Comparison of ENCODE assay signal across 8 cellular contexts in the genomic region with DNA sequence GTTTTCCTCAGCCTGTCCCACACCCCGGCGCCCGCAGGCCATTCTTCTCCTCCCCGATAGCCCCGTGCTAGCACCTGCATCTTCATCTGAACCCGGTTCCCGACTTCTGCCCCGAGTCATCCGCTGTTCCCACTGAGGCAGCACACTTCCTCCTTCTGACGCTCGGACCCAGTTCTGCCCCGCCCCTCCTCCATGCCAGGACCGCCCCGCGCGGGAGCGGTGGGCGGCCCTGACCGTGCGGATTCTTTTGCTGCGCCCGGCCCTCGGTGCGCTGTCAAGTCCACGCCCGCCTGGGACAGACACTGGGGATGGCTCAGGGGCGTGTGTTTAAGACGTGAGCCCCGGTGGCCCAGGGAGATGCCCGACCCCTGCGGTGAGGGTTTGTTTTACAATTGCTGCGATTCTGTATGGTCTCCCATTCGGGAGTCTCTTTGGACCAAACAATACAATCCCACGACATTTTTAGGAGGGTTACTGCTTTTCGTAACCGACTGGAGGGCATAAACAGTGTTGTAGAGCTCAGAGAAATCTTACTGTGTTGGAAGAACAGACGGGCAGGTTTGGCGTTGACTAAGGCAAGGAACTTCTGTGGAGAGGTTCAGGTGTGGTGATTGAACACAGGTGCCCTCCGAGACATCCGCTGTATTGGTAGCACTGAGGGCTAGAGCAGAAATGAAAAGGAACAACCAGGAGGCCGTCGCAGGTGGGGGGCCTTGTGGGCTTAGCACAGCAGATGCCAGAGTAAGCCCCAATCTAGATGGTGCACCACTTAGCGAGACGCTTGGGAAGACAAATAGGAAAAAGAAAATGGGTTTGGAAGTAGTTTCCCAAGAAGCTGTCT. TPM values are rescaled to one million over a fixed set of nuclear protein-coding genes. Genes with fewer than 3 reads are reported as not detected.
DNase-seq lines count a peak whose midpoint lies in the region; ATAC-seq, FAIRE-seq and TF ChIP-seq lines count a peak whose summit lies in the region.

No MANE protein-coding gene starts in this region.

- DNase-seq in A549 (ENCODE audit: low read depth in 1 of 2, low spot score in 1 of 2) (peak; percentile 68 to 85), NCI-H2107 treated with DMSO at 0.1 percent for 48 hours (lab: John Stamatoyannopoulos, UW; ENCODE audit: unreplicated experiment) (peak; percentile 22), caudate nucleus (lab: John Stamatoyannopoulos, UW) (peak in 52 of 61 donors; percentile 43 to 82 (median 68)), kidney (peak; percentile 95)
- DNase-seq in activated CD4-positive, CD25-positive, alpha-beta regulatory T cell (lab: John Stamatoyannopoulos, UW) = peak; percentile 33 to 49 (median 38)
- peak; percentile 31 to 54 for DNase-seq in stimulated activated CD4-positive, alpha-beta T cell treated with anti-CD3 and anti-CD28 coated beads, Interleukin-15, amount 100 ng/mL, for 1 hour (ENCODE audit: low read depth in 1 of 2, low spot score in 1 of 2)

- no peaks in the 10 kb centered on the region for H3K36me3 ChIP-seq in kidney (ENCODE audit: control insufficient read depth in 1 of 2, insufficient read depth in 2 of 2, low read length in 2 of 2)

- CTCF ChIA-PET in A549 (lab: Yijun Ruan, JAX) = no interaction called here

- peak overlapping the region; percentile 84 for H3K4me2 ChIP-seq in A549

- H3K4me1 ChIP-seq in A549 = peaks cover 12% of the 10 kb centered on the region
- H3K4me1 ChIP-seq in kidney (ENCODE audit: control insufficient read depth in 1 of 2, insufficient read depth in 1 of 2, low read depth in 1 of 2, low read length in 2 of 2) = peaks cover 3 to 21% of the 10 kb centered on the region in 2 donors

- peak; percentile 81 to 89 for ATAC-seq in A549
- ATAC-seq in GM18508 (IDR thresholded peaks at IDR 0.05; ENCODE audit: insufficient read depth, unreplicated experiment) = peak; percentile 23
- ATAC-seq in HG02973 (IDR thresholded peaks at IDR 0.05; ENCODE audit: unreplicated experiment) = peak; percentile 52

- TF ChIP-seq POLR2A in A549 (IDR thresholded peaks at IDR 0.05; ENCODE audit: low read length) = no peak

- TF ChIP-seq CTCF in A549 (IDR thresholded peaks at IDR 0.05) (no peak), kidney (IDR thresholded peaks at IDR 0.05; ENCODE audit: borderline replicate concordance, extremely low read depth, insufficient read depth) (no peak)

- H3K4me3 ChIP-seq in A549 (peak overlapping the region; percentile 79), kidney (ENCODE audit: low read length in 2 of 2) (peak overlapping the region; percentile 80 to 93)

- FAIRE-seq in A549 (lab: Jason Lieb, UNC) (no peak), kidney (lab: Jason Lieb, UNC) (no peak)

- no peak for TF ChIP-seq EP300 in A549 (IDR thresholded peaks at IDR 0.05)

- no peak for TF ChIP-seq RAD21 in A549 (conservative IDR thresholded peaks at IDR 0.05 in 1 of 2, IDR thresholded peaks at IDR 0.05 in 1 of 2)

- H3K9me3 ChIP-seq in A549 (no peaks in the 10 kb centered on the region), kidney (ENCODE audit: control insufficient read depth in 1 of 2, low read length in 2 of 2) (no peaks in the 10 kb centered on the region)

- POLR2A ChIA-PET in A549 (lab: Yijun Ruan, JAX) = interaction anchor here (1.0 to 1.1 kb wide), 2 partner anchors 17 to 23 kb away, joined by 4 to 5 read pairs; no protein-coding TSS in a partner anchor

- intact Hi-C loops in kidney (cut with DNase I) = no loop called here

- 22% methylated on average over 26 of the region's 44 CpGs for WGBS in A549 (ENCODE audit: missing lambda C conversion rate)

- H3K27ac ChIP-seq in A549 = peak overlapping the region; percentile 94 to 99
- H3K27ac ChIP-seq in caudate nucleus (ENCODE audit: low read depth, low read length) = peak overlapping the region; percentile 93
- H3K27ac ChIP-seq in kidney (ENCODE audit: low read depth in 2 of 2, low read length in 2 of 2) = peak overlapping the region; percentile 93 to 98

- peak overlapping the region; percentile 57 to 90 for H3K9ac ChIP-seq in kidney (ENCODE audit: low read length in 2 of 2)

TF ChIP-seq in A549, 52 proteins besides CTCF, POLR2A, EP300 and RAD21:
- TF ChIP-seq HMGXB4 (CRISPR knock-in tag; IDR thresholded peaks at IDR 0.05; ENCODE audit: borderline replicate concordance) (no peak), SREBF2 (IDR thresholded peaks at IDR 0.05) (no peak), FOSL2 (IDR thresholded peaks at IDR 0.05) (no peak), FOSL2 (CRISPR knock-in tag; IDR thresholded peaks at IDR 0.05) (no peak), FOSB (CRISPR knock-in tag; IDR thresholded peaks at IDR 0.05) (no peak), CEBPB (IDR thresholded peaks at IDR 0.05) (no peak), BCL3 (IDR thresholded peaks at IDR 0.05) (no peak), PHF8 (IDR thresholded peaks at IDR 0.05; ENCODE audit: borderline replicate concordance, low read depth) (no peak), POLR2AphosphoS2 (conservative IDR thresholded peaks at IDR 0.05; ENCODE audit: low read length) (no peak), ZC3H11A (IDR thresholded peaks at IDR 0.05) (no peak)

RNA-seq across cellular contexts. Expression of gene PTPN23, which starts 0.7 kb away (rescaled TPM):
- polyA plus RNA-seq in A549 (2011; rRNA removed) = 1.5 and 3.1 TPM in 2 replicates
- polyA plus RNA-seq in A549 (2012; cell fraction: cytosol; rRNA removed) = 4.2 and 6.5 TPM in 2 replicates
- 23.9 and 26.4 TPM in 2 replicates for polyA plus RNA-seq in A549 (2012; cell fraction: nucleus; rRNA removed)
- 16.8 to 21.3 TPM (median 17.3 TPM) in 3 replicates for polyA plus RNA-seq in A549 (2017; fragmentation: RNase III; extraction: RNeasy Plus Mini Kit Qiagen cat#74134 plus additional on column Dnase treatment)
- 12.0 and 15.8 TPM in 2 replicates for polyA minus RNA-seq in A549 (2011; rRNA and poly(A)+ RNA removed)
- total RNA-seq in kidney = 48.5 TPM
- polyA plus RNA-seq in kidney (ENCODE audit: insufficient read depth, low read depth, low replicate concordance) = 12.6 TPM

Comparison
In these comparisons a context has a peak if more than half of its experiments do, and no peak if none do; other contexts are left out.
1. Peak in every context shown above with its lines: DNase-seq, ATAC-seq, H3K4me3 ChIP-seq and H3K27ac ChIP-seq.
2. ATAC-seq: peak in every context shown above with its lines; median percentile 85 in A549; 52 in HG02973; 23 in GM18508.
3. DNase-seq: peak in every context shown above with its lines; median percentile 95 in kidney; 76 in A549; 68 in caudate nucleus; 42 in stimulated activated CD4-positive, alpha-beta T cell treated with anti-CD3 and anti-CD28 coated beads, Interleukin-15, amount 100 ng/mL, for 1 hour; 38 in activated CD4-positive, CD25-positive, alpha-beta regulatory T cell; 22 in NCI-H2107 treated with DMSO at 0.1 percent for 48 hours.